ENCODE assay signal across 9 cellular contexts in the genomic region with DNA sequence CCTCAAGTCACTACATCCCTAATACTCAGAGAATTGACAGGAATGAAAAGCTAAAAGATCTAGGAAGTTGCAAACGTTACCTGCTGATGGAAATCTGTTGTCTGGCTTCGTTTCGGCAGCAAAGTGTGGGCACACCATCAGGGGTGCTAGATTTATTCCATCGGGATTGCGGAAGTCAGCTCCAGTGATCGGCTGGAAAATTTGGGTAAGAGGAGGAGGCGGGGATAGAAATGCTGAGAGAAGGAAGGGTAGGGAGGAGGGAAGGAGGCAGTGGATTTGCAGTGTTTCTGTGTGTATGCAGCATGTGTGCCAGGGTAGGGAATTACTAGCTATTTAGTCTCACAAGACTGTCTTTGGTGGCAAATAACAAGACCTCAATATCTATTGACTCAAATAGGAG. TPM values are rescaled to one million over a fixed set of nuclear protein-coding genes. Genes with fewer than 3 reads are reported as not detected.
DNase-seq lines count a peak whose midpoint lies in the region; ATAC-seq and TF ChIP-seq lines count a peak whose summit lies in the region.
"Had no signal": no experiment of that assay in that cellular context is flagged by ENCODE, and none has a peak within 500 bp of the region (broad histone marks: within the 10 kb centered on the region; RNA-seq: fewer than 3 reads in every experiment).

A gene (minus strand): TSS at position 127 of the 400 bp plus-strand sequence. CDS start 1,455 bp downstream, outside the sequence.

- no peak within 1 kb of the TSS for H3K4me2 ChIP-seq in mammary epithelial cell (ENCODE audit: insufficient read depth, low read depth, low read length)

- H3K9ac ChIP-seq in mammary epithelial cell (ENCODE audit: insufficient read depth, low read length): no peak within 1 kb of the TSS

- H3K4me1 Mint-ChIP-seq in CD14-positive monocyte: peaks cover 27% of the 10 kb centered on the region
- peaks cover 33% of the 10 kb centered on the region for H3K4me1 Mint-ChIP-seq in WTC11
- peaks cover 14% of the 10 kb centered on the region for H3K4me1 Mint-ChIP-seq in activated CD4-positive, alpha-beta T cell treated with anti-CD3 and anti-CD28 coated beads for 36 hours

- no peaks in the 10 kb centered on the region for H3K36me3 ChIP-seq in mammary epithelial cell (ENCODE audit: insufficient read depth, low read length)

- no peaks in the 10 kb centered on the region for H3K9me3 ChIP-seq in mammary epithelial cell (replicated peaks; ENCODE audit: insufficient read depth, low read length)

- BruUV-seq in mammary epithelial cell (replicated peaks; lab: Mats Ljungman, UMichigan): no TSS peak

- intact Hi-C loops in CD14-positive monocyte (cut with micrococcal nuclease): no loop called here
- intact Hi-C loops in Right ventricle myocardium superior (cut with DNase I): no loop called here
- intact Hi-C loops in sciatic nerve (cut with DNase I): no loop called here
- intact Hi-C loops in activated CD4-positive, alpha-beta T cell treated with anti-CD3 and anti-CD28 coated beads for 36 hours (cut with DNase I, micrococcal nuclease): no loop called here
- intact Hi-C loops in mammary epithelial cell (cut with micrococcal nuclease): no loop called here

- in situ Hi-C loops in mammary epithelial cell (cut with MboI; ENCODE audit: low sequenced_read_pairs in 2 of 2): loop anchor here in 1 of 2 donors (5.0 kb wide), 1 partner anchor 246 kb away; no protein-coding TSS in a partner anchor

- CTCF ChIA-PET in WTC11 (lab: Charles Lee) (interaction anchor here (1.0 to 1.8 kb wide), 3 partner anchors 10 to 248 kb away, joined by 3 to 6 read pairs (median 3); no protein-coding TSS in a partner anchor), mammary epithelial cell (lab: Charles Lee; ENCODE audit: low non-redundant PET) (no interaction called here)
- CTCF ChIA-PET in activated CD4-positive, alpha-beta T cell treated with anti-CD3 and anti-CD28 coated beads for 36 hours (lab: Charles Lee): interaction anchor here (0.6 to 1.2 kb wide), 4 partner anchors 20 to 336 kb away, joined by 3 to 4 read pairs (median 3); no protein-coding TSS in a partner anchor

- H3K9me3 Mint-ChIP-seq in CD14-positive monocyte (peaks cover 0 to 2% (median 0%) of the 10 kb centered on the region in 7 donors), WTC11 (no peaks in the 10 kb centered on the region)
- H3K9me3 Mint-ChIP-seq in activated CD4-positive, alpha-beta T cell treated with anti-CD3 and anti-CD28 coated beads for 36 hours (ENCODE audit: low read depth): no peaks in the 10 kb centered on the region

- no peak within 1 kb of the TSS for H3K27ac ChIP-seq in mammary epithelial cell (ENCODE audit: insufficient read depth, low read depth, low read length)

- WGBS in mammary epithelial cell (ENCODE audit: low coverage, missing lambda C conversion rate): 91% methylated on average over 6 of the region's 7 CpGs

- no peak within 1 kb of the TSS for H3K4me3 ChIP-seq in mammary epithelial cell (replicated peaks in 1 of 3; ENCODE audit: insufficient read depth in 1 of 3, low read depth in 2 of 3, low read length in 3 of 3)

- H3K27me3 ChIP-seq in mammary epithelial cell (ENCODE audit: insufficient read depth, low read length): no peaks in the 10 kb centered on the region

- dilution Hi-C loops in mammary epithelial cell (cut with HindIII; ENCODE audit: low sequenced_read_pairs): no loop called here

- ATAC-seq in WTC11 (peak; percentile 25), Right ventricle myocardium superior (ENCODE audit: poor library complexity) (peak; percentile 44), sciatic nerve (peak; percentile 85), HG02973 (IDR thresholded peaks at IDR 0.05; ENCODE audit: unreplicated experiment) (no peak)
- ATAC-seq in activated CD4-positive, alpha-beta T cell treated with anti-CD3 and anti-CD28 coated beads for 36 hours: no peak

- H3K4me1 ChIP-seq in mammary epithelial cell (ENCODE audit: insufficient read depth, low read length): peaks cover 14% of the 10 kb centered on the region

- H3K27me3 Mint-ChIP-seq in CD14-positive monocyte (ENCODE audit: low read depth in 3 of 3) (no peaks in the 10 kb centered on the region), WTC11 (ENCODE audit: low read depth) (no peaks in the 10 kb centered on the region)
- H3K27me3 Mint-ChIP-seq in activated CD4-positive, alpha-beta T cell treated with anti-CD3 and anti-CD28 coated beads for 36 hours: no peaks in the 10 kb centered on the region

- H3K4me3 Mint-ChIP-seq in CD14-positive monocyte (peak within 1 kb of the TSS; percentile 38 to 84), WTC11 (peak within 1 kb of the TSS; percentile 42; the same call in 1 of the 2 replicates)
- no peak within 1 kb of the TSS for H3K4me3 Mint-ChIP-seq in activated CD4-positive, alpha-beta T cell treated with anti-CD3 and anti-CD28 coated beads for 36 hours

- H3K27ac Mint-ChIP-seq in CD14-positive monocyte (peak within 1 kb of the TSS; percentile 6 to 83 (median 61)), WTC11 (peak within 1 kb of the TSS; percentile 61; the same call in 1 of the 2 replicates)
- H3K27ac Mint-ChIP-seq in activated CD4-positive, alpha-beta T cell treated with anti-CD3 and anti-CD28 coated beads for 36 hours: no peak within 1 kb of the TSS

- no peak for DNase-seq in CD14-positive monocyte (ENCODE audit: low spot score)
- DNase-seq in WTC11 (ENCODE audit: low spot score): no peak
- DNase-seq in Right ventricle myocardium superior: no peak
- no peak for DNase-seq in sciatic nerve (ENCODE audit: low spot score)
- DNase-seq in stimulated activated CD4-positive, alpha-beta T cell treated with anti-CD3 and anti-CD28 coated beads, Interleukin-2, amount 100 ng/mL, for 48 hours: no peak
- no peak for DNase-seq in activated CD4-positive, alpha-beta T cell treated with anti-CD3 and anti-CD28 coated beads for 36 hours
- DNase-seq in mammary epithelial cell: no peak
- DNase-seq: kidney glomerular epithelial cell had no signal

- H4K20me1 ChIP-seq in mammary epithelial cell (ENCODE audit: insufficient read depth, low read length): no peaks in the 10 kb centered on the region

- H2AFZ ChIP-seq in mammary epithelial cell (ENCODE audit: low read depth, low read length): no peak within 1 kb of the TSS

- H3K36me3 Mint-ChIP-seq in CD14-positive monocyte (peaks cover 14 to 26% of the 10 kb centered on the region in 2 donors), WTC11 (no peaks in the 10 kb centered on the region)
- peaks cover 4% of the 10 kb centered on the region for H3K36me3 Mint-ChIP-seq in activated CD4-positive, alpha-beta T cell treated with anti-CD3 and anti-CD28 coated beads for 36 hours (ENCODE audit: low read depth)

- no peak for TF ChIP-seq CTCF in CD14-positive monocyte (IDR thresholded peaks at IDR 0.05)
- no peak for TF ChIP-seq CTCF in WTC11 (IDR thresholded peaks at IDR 0.05)
- TF ChIP-seq CTCF in mammary epithelial cell (conservative IDR thresholded peaks at IDR 0.05 in 1 of 2, IDR thresholded peaks at IDR 0.05 in 1 of 2; ENCODE audit: extremely low read depth in 1 of 2, insufficient read depth in 1 of 2, low read depth in 1 of 2, low read length in 2 of 2): no peak

- POLR2A ChIA-PET in WTC11 (lab: Charles Lee): interaction anchor here (0.6 to 1.2 kb wide), 4 partner anchors 111 to 469 kb away, joined by 3 read pairs; a partner anchor contains a TSS
- POLR2A ChIA-PET in activated CD4-positive, alpha-beta T cell treated with anti-CD3 and anti-CD28 coated beads for 36 hours (lab: Charles Lee): no interaction called here

- H3K79me2 ChIP-seq in mammary epithelial cell (ENCODE audit: insufficient read depth, low read length): no peaks in the 10 kb centered on the region

TF ChIP-seq in WTC11, 78 proteins besides CTCF, POLR2A, EP300 and RAD21 (continues in another document):
- TF ChIP-seq, protein P1, sequence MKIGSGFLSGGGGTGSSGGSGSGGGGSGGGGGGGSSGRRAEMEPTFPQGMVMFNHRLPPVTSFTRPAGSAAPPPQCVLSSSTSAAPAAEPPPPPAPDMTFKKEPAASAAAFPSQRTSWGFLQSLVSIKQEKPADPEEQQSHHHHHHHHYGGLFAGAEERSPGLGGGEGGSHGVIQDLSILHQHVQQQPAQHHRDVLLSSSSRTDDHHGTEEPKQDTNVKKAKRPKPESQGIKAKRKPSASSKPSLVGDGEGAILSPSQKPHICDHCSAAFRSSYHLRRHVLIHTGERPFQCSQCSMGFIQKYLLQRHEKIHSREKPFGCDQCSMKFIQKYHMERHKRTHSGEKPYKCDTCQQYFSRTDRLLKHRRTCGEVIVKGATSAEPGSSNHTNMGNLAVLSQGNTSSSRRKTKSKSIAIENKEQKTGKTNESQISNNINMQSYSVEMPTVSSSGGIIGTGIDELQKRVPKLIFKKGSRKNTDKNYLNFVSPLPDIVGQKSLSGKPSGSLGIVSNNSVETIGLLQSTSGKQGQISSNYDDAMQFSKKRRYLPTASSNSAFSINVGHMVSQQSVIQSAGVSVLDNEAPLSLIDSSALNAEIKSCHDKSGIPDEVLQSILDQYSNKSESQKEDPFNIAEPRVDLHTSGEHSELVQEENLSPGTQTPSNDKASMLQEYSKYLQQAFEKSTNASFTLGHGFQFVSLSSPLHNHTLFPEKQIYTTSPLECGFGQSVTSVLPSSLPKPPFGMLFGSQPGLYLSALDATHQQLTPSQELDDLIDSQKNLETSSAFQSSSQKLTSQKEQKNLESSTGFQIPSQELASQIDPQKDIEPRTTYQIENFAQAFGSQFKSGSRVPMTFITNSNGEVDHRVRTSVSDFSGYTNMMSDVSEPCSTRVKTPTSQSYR (CRISPR knock-in tag; IDR thresholded peaks at IDR 0.05): no peak
- TF ChIP-seq ATF1 (CRISPR knock-in tag; IDR thresholded peaks at IDR 0.05): no peak
- no peak for TF ChIP-seq JAZF1 (CRISPR knock-in tag; IDR thresholded peaks at IDR 0.05)
- TF ChIP-seq NFYB (CRISPR knock-in tag; conservative IDR thresholded peaks at IDR 0.05; ENCODE audit: low read depth): no peak

RNA-seq across cellular contexts. Expression of the gene that starts here (rescaled TPM):
- polyA plus RNA-seq in CD14-positive monocyte (1 to 10 TPM; 2.1 to 2.4 TPM), mammary epithelial cell (2.2 TPM)
- total RNA-seq in WTC11 (2021) (7.5 to 9.4 TPM (median 8.7 TPM) in 3 replicates), Right ventricle myocardium superior (4.9 TPM), sciatic nerve (101 TPM), mammary epithelial cell (1 to 10 TPM; 4.6 to 6.7 TPM)
- 1 to 10 TPM; 1.5 to 2.1 TPM for total RNA-seq in activated CD4-positive, alpha-beta T cell treated with anti-CD3 and anti-CD28 coated beads for 36 hours
- polyA minus RNA-seq in mammary epithelial cell: 1.6 TPM

Comparison
In these comparisons a context has a peak if more than half of its experiments do, and no peak if none do; other contexts are left out.
1. ATAC-seq: peak in WTC11 (single experiment), Right ventricle myocardium superior (single experiment) and sciatic nerve (single experiment); none in HG02973 (single experiment) and activated CD4-positive, alpha-beta T cell treated with anti-CD3 and anti-CD28 coated beads for 36 hours (single experiment).